ENCODE assay signal across 22 cellular contexts in the genomic region with DNA sequence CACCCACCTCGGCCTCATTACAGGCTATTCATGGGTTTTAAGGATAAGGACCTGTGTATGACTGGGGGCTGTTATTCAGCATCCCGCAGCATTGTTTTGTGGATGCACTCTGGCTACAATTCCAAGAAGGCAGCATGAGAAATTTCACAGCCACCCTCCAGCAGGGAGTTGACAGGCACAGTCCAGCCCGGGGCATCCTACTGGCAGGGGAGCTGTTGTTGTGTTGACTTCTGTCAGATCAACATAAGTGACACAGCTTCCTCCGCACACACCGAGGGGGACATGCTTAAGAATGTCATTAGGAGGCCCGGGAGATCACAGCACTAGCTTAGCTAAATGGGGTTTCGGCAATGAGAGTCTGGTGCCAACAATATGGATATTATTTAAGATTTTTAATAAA.
"Had no signal": no experiment of that assay in that cellular context is flagged by ENCODE, and none has a peak within 500 bp of the region (broad histone marks: within the 10 kb centered on the region; RNA-seq: fewer than 3 reads in every experiment).

No MANE protein-coding gene starts in this region.

- H3K27me3 ChIP-seq: MG63 had no signal

- ATAC-seq: HepG2, Panc1, PC-3 had no signal

- H3K9ac ChIP-seq: SK-N-SH had no signal

- H3K27ac ChIP-seq: RWPE1 had no signal

- H3K4me3 ChIP-seq: MG63 had no signal

- H3K36me3 ChIP-seq: MG63 had no signal

- H3K9me3 ChIP-seq: SK-N-SH had no signal

- DNase-seq: IMR-90, Karpas-422, KG1, MG63, NCI-H1092, NCI-H1105 treated with DMSO at 0.1 percent for 48 hours, NCI-H1417 treated with DMSO at 0.1 percent for 48 hours, NCI-H146, NCI-H1694 treated with DMSO at 0.1 percent for 48 hours, NCI-H1930, NCI-H2081, NCI-H2107, NCI-H2227 treated with DMSO at 0.1 percent for 48 hours, NCI-H524, NCI-H69, NCI-H774, PC-3, SHP77, SK-N-SH had no signal

- H3K4me2 ChIP-seq: SK-N-SH had no signal
